Comparison of ENCODE assay signal across 18 cellular contexts in the genomic region with DNA sequence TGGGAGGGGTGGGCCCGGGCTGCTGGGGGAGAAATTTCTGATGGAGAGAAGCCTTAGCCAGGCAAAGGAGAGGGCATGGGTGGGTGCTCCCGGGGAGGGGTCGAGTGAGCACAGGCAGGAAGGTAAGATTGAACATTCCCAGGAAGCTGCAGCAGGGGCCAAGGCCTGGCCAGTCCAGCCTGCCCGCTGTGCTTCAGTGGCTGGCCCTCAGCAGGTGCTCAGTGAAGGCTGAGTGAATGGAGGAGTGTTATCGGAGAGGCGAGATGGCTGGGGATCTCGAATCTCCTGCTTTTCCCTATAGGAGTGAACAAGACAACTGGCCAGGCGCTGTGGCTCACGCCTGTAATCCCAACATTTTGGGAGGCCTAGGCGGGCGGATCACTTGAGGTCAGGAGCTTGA. TPM values are rescaled to one million over a fixed set of nuclear protein-coding genes. Genes with fewer than 3 reads are reported as not detected.
DNase-seq lines count a peak whose midpoint lies in the region; ATAC-seq and TF ChIP-seq lines count a peak whose summit lies in the region.
"Had no signal": no experiment of that assay in that cellular context is flagged by ENCODE, and none has a peak within 500 bp of the region (broad histone marks: within the 10 kb centered on the region; RNA-seq: fewer than 3 reads in every experiment).

No MANE protein-coding gene starts in this region.

- no peak for TF ChIP-seq CTCF in left ventricle myocardium inferior (IDR thresholded peaks at IDR 0.05; ENCODE audit: borderline replicate concordance)
- TF ChIP-seq CTCF in heart right ventricle (IDR thresholded peaks at IDR 0.05), result no peak
- TF ChIP-seq CTCF in esophagus squamous epithelium (IDR thresholded peaks at IDR 0.05), result no peak
- TF ChIP-seq CTCF in sigmoid colon (IDR thresholded peaks at IDR 0.05), result no peak

- 90 to 91% methylated on average over 11 of the region's 11 CpGs for WGBS in heart right ventricle, 2 donors
- 90 to 92% methylated on average over 4 to 10 of the region's 11 CpGs for WGBS in esophagus squamous epithelium, 2 donors
- WGBS in sigmoid colon, 2 donors, result 92 to 94% methylated on average over 11 of the region's 11 CpGs

- H3K27me3 ChIP-seq in left ventricle myocardium inferior (ENCODE audit: low read depth), result no peaks in the 10 kb centered on the region
- H3K27me3 ChIP-seq in heart right ventricle, result no peaks in the 10 kb centered on the region
- no peaks in the 10 kb centered on the region for H3K27me3 ChIP-seq in esophagus squamous epithelium
- H3K27me3 ChIP-seq in sigmoid colon, result no peaks in the 10 kb centered on the region

- DNase-seq in left ventricle myocardium inferior, result peak; percentile 14
- no peak for DNase-seq in heart right ventricle
- no peak for DNase-seq in esophagus squamous epithelium (lab: John Stamatoyannopoulos, UW)
- no peak for DNase-seq in sigmoid colon
- DNase-seq in GM03348 (ENCODE audit: low spot score), result no peak
- no peak for DNase-seq in NCI-H1694 (lab: John Stamatoyannopoulos, UW)
- no peak for DNase-seq in hippocampal formation (lab: John Stamatoyannopoulos, UW)
- DNase-seq: AML-193; Calu3; CD4-positive, CD25-positive, alpha-beta regulatory T cell; GM23248; MM.1S; NCI-H1105; NCI-H187; NCI-H446; PC-3 had no signal

- no peak overlapping the region for H3K4me3 ChIP-seq in left ventricle myocardium inferior
- H3K4me3 ChIP-seq in heart right ventricle, result no peak overlapping the region
- no peak overlapping the region for H3K4me3 ChIP-seq in esophagus squamous epithelium
- H3K4me3 ChIP-seq in sigmoid colon, result no peak overlapping the region
- H3K4me3 ChIP-seq: A549, GM23248 had no signal

- intact Hi-C loops in left ventricle myocardium inferior (cut with micrococcal nuclease) (no loop called here), heart right ventricle (cut with DNase I) (no loop called here), esophagus squamous epithelium (cut with DNase I) (no loop called here), sigmoid colon (cut with DNase I) (no loop called here)

- no peak for ATAC-seq in heart right ventricle
- ATAC-seq: A549, PC-3, Right ventricle myocardium inferior had no signal

- H3K36me3 ChIP-seq in left ventricle myocardium inferior, result peaks cover 5% of the 10 kb centered on the region
- H3K36me3 ChIP-seq in heart right ventricle, result peaks cover 0 to 3% (median 0%) of the 10 kb centered on the region in 9 donors
- H3K36me3 ChIP-seq in esophagus squamous epithelium, result peaks cover 0 to 16% (median 0%) of the 10 kb centered on the region in 3 donors
- no peaks in the 10 kb centered on the region for H3K36me3 ChIP-seq in sigmoid colon

- TF ChIP-seq EP300 in sigmoid colon (IDR thresholded peaks at IDR 0.05), result no peak

- H3K9me3 ChIP-seq in left ventricle myocardium inferior (replicated peaks) (no peaks in the 10 kb centered on the region), heart right ventricle (no peaks in the 10 kb centered on the region), esophagus squamous epithelium (no peaks in the 10 kb centered on the region), sigmoid colon (no peaks in the 10 kb centered on the region)
- H3K9me3 ChIP-seq: A549 had no signal

- H3K4me1 ChIP-seq in left ventricle myocardium inferior (peaks cover 45% of the 10 kb centered on the region), heart right ventricle (peaks cover 0 to 31% (median 14%) of the 10 kb centered on the region in 9 donors), esophagus squamous epithelium (peaks cover 54 to 86% (median 73%) of the 10 kb centered on the region in 3 donors), sigmoid colon (peaks cover 0 to 100% (median 70%) of the 10 kb centered on the region in 4 donors)

- no peak for TF ChIP-seq POLR2A in esophagus squamous epithelium (IDR thresholded peaks at IDR 0.05)
- TF ChIP-seq POLR2A in sigmoid colon (IDR thresholded peaks at IDR 0.05), result no peak

- H3K27ac ChIP-seq in left ventricle myocardium inferior (replicated peaks) (no peak overlapping the region), heart right ventricle (no peak overlapping the region), esophagus squamous epithelium (peak overlapping the region in 3 of 4 donors; percentile 19 to 83 (median 79)), sigmoid colon (peak overlapping the region in 3 of 4 donors; percentile 38 to 87 (median 86))
- H3K27ac ChIP-seq: GM23248 had no signal

RNA-seq across cellular contexts. Expression of a gene that starts 20.9 kb away (rescaled TPM):
- total RNA-seq in left ventricle myocardium inferior (17.6 TPM), heart right ventricle (10 to 100 TPM in 3 of 10 donors, 1 to 10 TPM in 7; 5.5 to 16.5 (median 9.4) TPM), esophagus squamous epithelium (10 to 100 TPM; 15.2 to 35.5 (median 25.2) TPM), sigmoid colon (10 to 100 TPM; 17.4 to 34.3 (median 24.1) TPM)
- polyA plus RNA-seq in heart right ventricle (1 to 10 TPM; 6.7 to 7.5 TPM), sigmoid colon (10 to 100 TPM; 25.7 to 31.2 (median 26.4) TPM)

Comparison
In these comparisons a context has a peak if more than half of its experiments do, and no peak if none do; other contexts are left out.
1. H3K27ac ChIP-seq: peak in esophagus squamous epithelium (3 of 4) and sigmoid colon (3 of 4); none in left ventricle myocardium inferior (single experiment) and heart right ventricle (0 of 10).